8 cellular contexts compared by ENCODE assay signal in genomic region chr5:134176523-134177196, GRCh38.
A peak's percentile ranks its signal among the peaks of the same experiment; 100 is the strongest.
DNase-seq lines count a peak whose midpoint lies in the region; ATAC-seq and TF ChIP-seq lines count a peak whose summit lies in the region.

SKP1 (minus strand) TSS chr5:134176950; CDS start chr5:134174022, 2,928 bp downstream.

- in situ Hi-C loops in GM18951 (cut with MboI; ENCODE audit: low sequenced_read_pairs, unreplicated experiment) = loop anchor here (10.0 kb wide), 1 partner anchor 408 kb away; no protein-coding TSS in a partner anchor

- H3K27ac ChIP-seq in cingulate gyrus (ENCODE audit: low read depth, low read length) = peak within 1 kb of the TSS; percentile 95

- ATAC-seq in HG03159 (IDR thresholded peaks at IDR 0.05; ENCODE audit: unreplicated experiment) = peak; percentile 72

- H3K4me3 ChIP-seq in AG10803 (ENCODE audit: low read length) = peak within 1 kb of the TSS; percentile 91

- DNase-seq in AG10803 (ENCODE audit: low read depth) (peak; percentile 74), NCI-H446 treated with DMSO at 0.1 percent for 48 hours (lab: John Stamatoyannopoulos, UW) (peak; percentile 52), kidney tubule cell (ENCODE audit: low spot score) (peak; percentile 88)
- peak; percentile 90 for DNase-seq in activated CD4-positive, alpha-beta T cell treated with anti-CD3 and anti-CD28 coated beads for 48 hours
- peak; percentile 51 to 63 for DNase-seq in stimulated activated CD4-positive, alpha-beta T cell treated with anti-CD3 and anti-CD28 coated beads, Interleukin-1b, Interleukin-23, amount 100 ng/mL, for 1 hour (ENCODE audit: low read depth in 2 of 2)

- TF ChIP-seq CTCF in AG10803 (conservative IDR thresholded peaks at IDR 0.05; ENCODE audit: low read length) = no peak

- peak; percentile 99 for TF ChIP-seq POLR2A in GM18951 (IDR thresholded peaks at IDR 0.05; ENCODE audit: extremely low read depth, insufficient read depth, insufficient read length)

Comparison
In these comparisons a context has a peak if more than half of its experiments do, and no peak if none do; other contexts are left out.
1. Peak in every context shown above with its lines: DNase-seq, ATAC-seq, H3K4me3 ChIP-seq and H3K27ac ChIP-seq.